In the genomic region with DNA sequence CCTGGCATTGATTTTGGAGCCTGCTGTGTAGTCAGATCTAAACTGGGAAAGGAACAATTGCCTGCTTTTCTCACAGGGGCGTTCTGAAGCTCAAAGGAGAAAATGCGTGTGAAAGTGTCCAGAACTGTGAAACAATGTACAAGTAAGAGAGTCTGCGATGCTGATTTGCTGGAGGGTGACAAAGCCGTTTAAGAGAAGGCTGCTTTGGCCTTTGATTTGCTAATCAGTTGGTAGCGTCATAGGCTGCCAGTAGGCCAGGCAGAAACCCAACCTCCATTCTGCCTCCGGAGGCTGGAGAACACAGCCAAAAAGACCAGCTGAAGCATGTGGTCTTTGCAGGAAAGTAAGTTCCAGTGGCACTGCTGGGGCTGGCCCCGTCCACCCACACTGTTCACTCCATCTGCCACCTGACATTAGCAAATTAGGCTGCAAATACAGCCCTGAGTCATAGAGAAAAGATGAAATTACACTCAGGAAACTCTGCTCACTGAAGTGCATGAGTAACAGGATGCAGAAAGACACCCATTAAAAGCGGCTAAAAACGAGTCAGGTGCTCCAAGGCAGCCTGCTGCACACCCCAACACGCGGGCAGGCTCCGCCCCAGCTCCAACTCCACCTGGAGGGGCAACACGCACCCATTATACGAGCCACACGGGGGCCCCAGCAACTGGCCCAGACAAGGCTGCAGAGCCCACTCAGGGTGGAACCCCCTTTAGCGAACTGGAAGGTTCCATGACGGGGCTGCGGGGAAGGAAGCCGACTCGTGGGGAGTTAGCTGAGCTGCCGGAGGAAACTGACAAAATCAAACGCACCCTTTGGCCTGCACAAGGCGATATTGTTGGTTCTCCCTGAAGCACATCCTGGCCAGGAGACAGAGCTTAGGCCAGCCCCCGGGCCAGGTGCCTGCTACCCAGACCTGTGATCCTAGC, we compare ENCODE assay signal across 8 cellular contexts. TPM values are rescaled to one million over a fixed set of nuclear protein-coding genes. Genes with fewer than 3 reads are reported as not detected.
DNase-seq lines count a peak whose midpoint lies in the region; ATAC-seq, FAIRE-seq and TF ChIP-seq lines count a peak whose summit lies in the region.

No MANE protein-coding gene starts in this region.

- peak overlapping the region; percentile 60 for H3K27ac ChIP-seq in HUES48 (ENCODE audit: low read depth, low read length)
- H3K27ac ChIP-seq in astrocyte (ENCODE audit: low read depth, low read length): peak overlapping the region; percentile 21

- peak; percentile 66 for ATAC-seq in GM21390 (IDR thresholded peaks at IDR 0.05; ENCODE audit: unreplicated experiment)

- peak overlapping the region; percentile 75 for H3K4me2 ChIP-seq in astrocyte (ENCODE audit: low read length)

- H3K27me3 Mint-ChIP-seq in T-helper 1 cell treated with Interleukin-12 subunit alpha and Interleukin-12 subunit beta and Interleukin-4 antibody, amounts not matched to agents 30 μg/mL and 1 μg/mL, for 36 hours (ENCODE audit: low read depth): no peaks in the 10 kb centered on the region
- peaks cover 5% of the 10 kb centered on the region for H3K27me3 Mint-ChIP-seq in astrocyte (ENCODE audit: low read depth, unreplicated experiment)
- H3K27me3 Mint-ChIP-seq in mesothelial cell of epicardium (ENCODE audit: low read depth): no peaks in the 10 kb centered on the region

- H3K27ac Mint-ChIP-seq in T-helper 1 cell treated with Interleukin-12 subunit alpha and Interleukin-12 subunit beta and Interleukin-4 antibody, amounts not matched to agents 30 μg/mL and 1 μg/mL, for 36 hours: peak overlapping the region; percentile 97
- H3K27ac Mint-ChIP-seq in astrocyte (ENCODE audit: unreplicated experiment) (no peak overlapping the region), mesothelial cell of epicardium (no peak overlapping the region)

- DNase-seq in DMS53 treated with DMSO at 0.1 percent for 48 hours (lab: John Stamatoyannopoulos, UW; ENCODE audit: unreplicated experiment) (peak; percentile 6), astrocyte (ENCODE audit: low read depth) (peak; percentile 93), left kidney (ENCODE audit: low read depth, low spot score) (peak; percentile 51), mesothelial cell of epicardium (ENCODE audit: low spot score in 2 of 2, unreplicated experiment in 2 of 2) (no peak)
- peak; percentile 48 for DNase-seq in stimulated activated CD8-positive, alpha-beta memory T cell treated with anti-CD3 and anti-CD28 coated beads, Interleukin-15, amount 100 ng/mL, for 24 hours (ENCODE audit: low read depth)

- H3K36me3 Mint-ChIP-seq in T-helper 1 cell treated with Interleukin-12 subunit alpha and Interleukin-12 subunit beta and Interleukin-4 antibody, amounts not matched to agents 30 μg/mL and 1 μg/mL, for 36 hours (ENCODE audit: low read depth): no peaks in the 10 kb centered on the region
- no peaks in the 10 kb centered on the region for H3K36me3 Mint-ChIP-seq in astrocyte (ENCODE audit: low read depth, unreplicated experiment)
- no peaks in the 10 kb centered on the region for H3K36me3 Mint-ChIP-seq in mesothelial cell of epicardium

- TF ChIP-seq CTCF in astrocyte (IDR thresholded peaks at IDR 0.05; ENCODE audit: insufficient read depth, low read depth, low read length): no peak
- TF ChIP-seq CTCF in mesothelial cell of epicardium (IDR thresholded peaks at IDR 0.05; ENCODE audit: unreplicated experiment): no peak

- H2AFZ ChIP-seq in astrocyte (ENCODE audit: low read depth, low read length): peak overlapping the region; percentile 67

- H3K9ac ChIP-seq in HUES48 (ENCODE audit: low read depth, low read length) (peak overlapping the region; percentile 13; the same call in 1 of the 2 replicates), astrocyte (ENCODE audit: low read length) (no peak overlapping the region)

- no peaks in the 10 kb centered on the region for H4K20me1 ChIP-seq in astrocyte (ENCODE audit: insufficient read depth, low read length)

- H3K36me3 ChIP-seq in HUES48 (ENCODE audit: control insufficient read depth, insufficient read depth, low read length) (no peaks in the 10 kb centered on the region), astrocyte (ENCODE audit: insufficient read depth, low read length) (no peaks in the 10 kb centered on the region)

- H3K9me3 Mint-ChIP-seq in T-helper 1 cell treated with Interleukin-12 subunit alpha and Interleukin-12 subunit beta and Interleukin-4 antibody, amounts not matched to agents 30 μg/mL and 1 μg/mL, for 36 hours: no peaks in the 10 kb centered on the region
- H3K9me3 Mint-ChIP-seq in astrocyte (ENCODE audit: unreplicated experiment) (no peaks in the 10 kb centered on the region), mesothelial cell of epicardium (no peaks in the 10 kb centered on the region)

- FAIRE-seq in astrocyte (lab: Jason Lieb, UNC): no peak

- H3K9me3 ChIP-seq in HUES48 (ENCODE audit: control insufficient read depth, insufficient read depth, low read length) (no peaks in the 10 kb centered on the region), astrocyte (ENCODE audit: insufficient read depth, low read depth, low read length) (no peaks in the 10 kb centered on the region)

- peak overlapping the region; percentile 28 for H3K4me3 Mint-ChIP-seq in T-helper 1 cell treated with Interleukin-12 subunit alpha and Interleukin-12 subunit beta and Interleukin-4 antibody, amounts not matched to agents 30 μg/mL and 1 μg/mL, for 36 hours
- H3K4me3 Mint-ChIP-seq in astrocyte (ENCODE audit: unreplicated experiment) (no peak overlapping the region), mesothelial cell of epicardium (no peak overlapping the region)

- H3K4me3 ChIP-seq in HUES48 (ENCODE audit: low read depth, low read length) (no peak overlapping the region), astrocyte (ENCODE audit: insufficient read depth, low read depth, low read length) (peak overlapping the region; percentile 24)

- no peaks in the 10 kb centered on the region for H3K27me3 ChIP-seq in HUES48 (ENCODE audit: control insufficient read depth, insufficient read depth, low read length)
- H3K27me3 ChIP-seq in astrocyte (ENCODE audit: insufficient read depth, low read length): no peaks in the 10 kb centered on the region

- no peaks in the 10 kb centered on the region for H3K79me2 ChIP-seq in astrocyte (ENCODE audit: insufficient read depth, low read length)

- peaks cover 20% of the 10 kb centered on the region for H3K4me1 ChIP-seq in HUES48 (ENCODE audit: control insufficient read depth, insufficient read depth, low read length)
- H3K4me1 ChIP-seq in astrocyte (ENCODE audit: insufficient read depth, low read length): peaks cover 10% of the 10 kb centered on the region

- peaks cover 51% of the 10 kb centered on the region for H3K4me1 Mint-ChIP-seq in T-helper 1 cell treated with Interleukin-12 subunit alpha and Interleukin-12 subunit beta and Interleukin-4 antibody, amounts not matched to agents 30 μg/mL and 1 μg/mL, for 36 hours (ENCODE audit: low read depth)
- peaks cover 8% of the 10 kb centered on the region for H3K4me1 Mint-ChIP-seq in astrocyte (ENCODE audit: low read depth, unreplicated experiment)
- no peaks in the 10 kb centered on the region for H3K4me1 Mint-ChIP-seq in mesothelial cell of epicardium

RNA-seq across cellular contexts. Expression of gene ZDHHC19, which starts 31.6 kb away (rescaled TPM):
- total RNA-seq in astrocyte (0.41 TPM in 1 of 2 replicates, not detected in the other), mesothelial cell of epicardium (0.31 to 0.34 TPM in 2 of 3 replicates, not detected in the other)

RNA-seq across cellular contexts. Expression of gene SLC51A, which starts 36.7 kb away (rescaled TPM):
- not detected in 2 replicates for total RNA-seq in astrocyte
- total RNA-seq in mesothelial cell of epicardium: 0.57 to 0.80 TPM in 2 of 3 replicates, not detected in the other

Comparison
In these comparisons a context has a peak if more than half of its experiments do, and no peak if none do; other contexts are left out.
1. DNase-seq: peak in DMS53 treated with DMSO at 0.1 percent for 48 hours (single experiment), astrocyte (single experiment), left kidney (single experiment) and stimulated activated CD8-positive, alpha-beta memory T cell treated with anti-CD3 and anti-CD28 coated beads, Interleukin-15, amount 100 ng/mL, for 24 hours (single experiment); none in mesothelial cell of epicardium (0 of 2).